Comparison of ENCODE assay signal across 35 cellular contexts in the genomic region with DNA sequence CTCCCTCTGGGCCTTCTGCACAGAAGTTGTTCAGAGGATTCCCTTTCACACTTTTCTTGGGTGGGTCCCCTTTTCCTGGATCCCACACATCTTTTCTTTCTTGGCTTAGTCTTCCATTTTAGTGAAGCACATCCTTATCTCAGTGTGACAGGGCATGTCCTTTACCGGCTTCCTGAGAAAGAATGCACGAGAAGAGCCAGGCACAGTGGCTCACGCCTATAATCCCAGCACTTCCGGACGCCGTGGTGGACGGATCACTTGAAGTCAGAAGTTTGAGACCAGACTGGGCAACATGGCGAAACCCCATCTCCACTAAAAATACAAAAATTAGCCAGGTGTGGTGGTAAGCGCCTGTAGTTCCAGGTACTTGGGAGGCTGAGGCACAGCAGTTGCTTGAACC.
"Had no signal": no experiment of that assay in that cellular context is flagged by ENCODE, and none has a peak within 500 bp of the region (broad histone marks: within the 10 kb centered on the region; RNA-seq: fewer than 3 reads in every experiment).

No MANE protein-coding gene starts in this region.

- DNase-seq: Karpas-422, Kasumi-1, MG63, MM.1S, MV-4-11, NCI-H1048, NCI-H1092, NCI-H1092 treated with DMSO at 0.1 percent for 48 hours, NCI-H1105, NCI-H1105 treated with DMSO at 0.1 percent for 48 hours, NCI-H1417, NCI-H1417 treated with DMSO at 0.1 percent for 48 hours, NCI-H1436, NCI-H1436 treated with DMSO at 0.1 percent for 48 hours, NCI-H146, NCI-H1694, NCI-H1694 treated with DMSO at 0.1 percent for 48 hours, NCI-H187, NCI-H187 treated with DMSO at 0.1 percent for 48 hours, NCI-H1930, NCI-H2029, NCI-H2029 treated with DMSO at 0.1 percent for 48 hours, NCI-H2081, NCI-H2081 treated with DMSO at 0.1 percent for 48 hours, NCI-H2107, NCI-H2171, NCI-H2171 treated with DMSO at 0.1 percent for 48 hours, NCI-H2227 treated with DMSO at 0.1 percent for 48 hours, NCI-H226, NCI-H345, NCI-H446, NCI-H446 treated with DMSO at 0.1 percent for 48 hours, NCI-H510A, NCI-H510A treated with DMSO at 0.1 percent for 48 hours, NCI-H524 had no signal

- H3K27me3 ChIP-seq: MG63 had no signal

- H3K9me3 ChIP-seq: MG63 had no signal

- H3K4me3 ChIP-seq: MG63 had no signal

- H3K36me3 ChIP-seq: MG63 had no signal
